ENCODE assay signal across 11 cellular contexts in the genomic region with DNA sequence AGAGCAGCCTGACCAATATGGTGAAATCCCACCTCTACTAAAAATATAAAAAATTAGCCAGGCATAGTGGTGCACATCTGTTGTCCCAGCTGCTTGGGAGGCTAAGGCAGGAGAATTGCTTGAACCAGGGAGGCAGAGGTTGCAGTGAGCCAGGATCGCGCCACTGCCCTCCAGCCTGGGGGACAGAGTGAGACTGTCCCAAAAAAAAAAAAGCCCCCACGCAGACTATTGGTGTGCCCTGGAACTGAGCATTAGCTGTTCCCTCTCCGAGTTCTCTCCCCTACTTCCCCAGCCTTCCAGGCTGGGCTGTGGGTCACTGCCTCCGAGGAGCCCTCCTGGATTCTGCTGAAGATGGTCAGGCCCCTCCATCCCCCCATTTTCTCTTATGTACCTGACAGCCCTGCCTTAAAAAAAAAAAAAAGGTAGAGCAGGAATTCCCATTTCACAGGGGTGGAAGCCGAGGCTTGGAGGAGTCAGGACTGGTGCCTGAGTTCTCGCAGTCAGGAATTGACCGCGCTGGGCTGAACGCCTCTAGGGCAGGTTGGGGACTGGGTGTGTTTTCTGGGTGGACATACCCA. TPM values are rescaled to one million over a fixed set of nuclear protein-coding genes. Genes with fewer than 3 reads are reported as not detected.
A peak's percentile ranks its signal among the peaks of the same experiment; 100 is the strongest.
DNase-seq lines count a peak whose midpoint lies in the region; ATAC-seq and TF ChIP-seq lines count a peak whose summit lies in the region.
"Had no signal": no experiment of that assay in that cellular context is flagged by ENCODE, and none has a peak within 500 bp of the region (broad histone marks: within the 10 kb centered on the region; RNA-seq: fewer than 3 reads in every experiment).

No MANE protein-coding gene starts in this region.

- H3K36me3 ChIP-seq in upper lobe of right lung: no peaks in the 10 kb centered on the region

- H3K4me3 Mint-ChIP-seq in natural killer cell treated with Interleukin-12 subunit alpha and Interleukin-12 subunit beta and Interleukin-15 and Interleukin-18, amount 100 ng/mL, for 72 hours: peak overlapping the region; percentile 17
- H3K4me3 Mint-ChIP-seq in natural killer cell (no peak overlapping the region), immature natural killer cell (peak overlapping the region in 4 of 5 donors; percentile 33 to 55 (median 52))

- no peak overlapping the region for H3K27ac Mint-ChIP-seq in natural killer cell treated with Interleukin-12 subunit alpha and Interleukin-12 subunit beta and Interleukin-15 and Interleukin-18, amount 100 ng/mL, for 72 hours
- H3K27ac Mint-ChIP-seq in natural killer cell: peak overlapping the region in 1 of 2 donors; percentile 8
- H3K27ac Mint-ChIP-seq in immature natural killer cell: peak overlapping the region in 1 of 6 donors; percentile 64

- peaks cover 21 to 27% of the 10 kb centered on the region in 2 donors for H3K4me1 Mint-ChIP-seq in natural killer cell treated with Interleukin-12 subunit alpha and Interleukin-12 subunit beta and Interleukin-15 and Interleukin-18, amount 100 ng/mL, for 72 hours (ENCODE audit: low read depth in 2 of 2)
- H3K4me1 Mint-ChIP-seq in natural killer cell: peaks cover 25 to 35% of the 10 kb centered on the region in 2 donors
- H3K4me1 Mint-ChIP-seq in immature natural killer cell: peaks cover 35 to 50% of the 10 kb centered on the region in 2 donors

- ATAC-seq in natural killer cell treated with Interleukin-12 subunit alpha and Interleukin-12 subunit beta and Interleukin-15 and Interleukin-18, amount 100 ng/mL, for 72 hours: no peak
- ATAC-seq in natural killer cell: no peak
- no peak for ATAC-seq in upper lobe of right lung
- ATAC-seq in GM19328 (IDR thresholded peaks at IDR 0.05; ENCODE audit: unreplicated experiment): no peak
- ATAC-seq: GM12878, right cardiac atrium had no signal

- H3K9me3 ChIP-seq in upper lobe of right lung: no peaks in the 10 kb centered on the region
- H3K9me3 ChIP-seq: BE2C had no signal

- no peaks in the 10 kb centered on the region for H3K36me3 Mint-ChIP-seq in natural killer cell treated with Interleukin-12 subunit alpha and Interleukin-12 subunit beta and Interleukin-15 and Interleukin-18, amount 100 ng/mL, for 72 hours
- H3K36me3 Mint-ChIP-seq in natural killer cell (no peaks in the 10 kb centered on the region), immature natural killer cell (peaks cover 0 to 4% (median 0%) of the 10 kb centered on the region in 3 donors)

- intact Hi-C loops in natural killer cell (cut with micrococcal nuclease): no loop called here
- intact Hi-C loops in upper lobe of right lung (cut with DNase I): no loop called here

- DNase-seq in natural killer cell treated with Interleukin-12 subunit alpha and Interleukin-12 subunit beta and Interleukin-15 and Interleukin-18, amount 100 ng/mL, for 72 hours (ENCODE audit: low spot score): no peak
- DNase-seq in natural killer cell (no peak), immature natural killer cell (no peak), upper lobe of right lung (no peak), nucleus accumbens (lab: John Stamatoyannopoulos, UW) (no peak)
- DNase-seq: activated effector memory CD4-positive, alpha-beta T cell treated with Interleukin-2 at 50 U/mL for 16 hours; BE2C; NCI-H226 had no signal

- peak overlapping the region; percentile 63 for H3K27ac ChIP-seq in upper lobe of right lung

- H3K4me1 ChIP-seq in upper lobe of right lung: peaks cover 28% of the 10 kb centered on the region

- TF ChIP-seq CTCF in natural killer cell (IDR thresholded peaks at IDR 0.05): no peak
- TF ChIP-seq CTCF in upper lobe of right lung (IDR thresholded peaks at IDR 0.05): no peak

- no peak overlapping the region for H3K4me3 ChIP-seq in upper lobe of right lung

- no peaks in the 10 kb centered on the region for H3K9me3 Mint-ChIP-seq in natural killer cell treated with Interleukin-12 subunit alpha and Interleukin-12 subunit beta and Interleukin-15 and Interleukin-18, amount 100 ng/mL, for 72 hours
- H3K9me3 Mint-ChIP-seq in natural killer cell: no peaks in the 10 kb centered on the region
- no peaks in the 10 kb centered on the region for H3K9me3 Mint-ChIP-seq in immature natural killer cell

- H3K27me3 Mint-ChIP-seq in natural killer cell treated with Interleukin-12 subunit alpha and Interleukin-12 subunit beta and Interleukin-15 and Interleukin-18, amount 100 ng/mL, for 72 hours: no peaks in the 10 kb centered on the region
- no peaks in the 10 kb centered on the region for H3K27me3 Mint-ChIP-seq in natural killer cell (ENCODE audit: low read depth in 2 of 2)
- H3K27me3 Mint-ChIP-seq in immature natural killer cell (ENCODE audit: low read depth in 3 of 3): peaks cover 6 to 17% (median 7%) of the 10 kb centered on the region in 3 donors

- H3K27me3 ChIP-seq in upper lobe of right lung: no peaks in the 10 kb centered on the region
- H3K27me3 ChIP-seq: BE2C had no signal

RNA-seq across cellular contexts. Expression of gene ADAT3, which starts 1.9 kb away (rescaled TPM):
- total RNA-seq in natural killer cell treated with Interleukin-12 subunit alpha and Interleukin-12 subunit beta and Interleukin-15 and Interleukin-18, amount 100 ng/mL, for 72 hours: 10 to 100 TPM in 1 of 2 donors, 1 to 10 TPM in 1; 7.5 to 13.3 TPM
- total RNA-seq in natural killer cell (10 to 100 TPM; 13.0 to 20.9 (median 13.1) TPM), upper lobe of right lung (6.3 TPM)
- polyA plus RNA-seq in immature natural killer cell: 10 to 100 TPM in 1 of 3 donors, 1 to 10 TPM in 2; 2.1 to 10.0 (median 4.3) TPM

RNA-seq across cellular contexts. Expression of gene SCAMP4, which starts 1.9 kb away (rescaled TPM):
- total RNA-seq in natural killer cell treated with Interleukin-12 subunit alpha and Interleukin-12 subunit beta and Interleukin-15 and Interleukin-18, amount 100 ng/mL, for 72 hours: 10 to 100 TPM; 34.8 to 66.2 TPM
- total RNA-seq in natural killer cell: 10 to 100 TPM; 43.1 to 53.7 (median 46.9) TPM
- polyA plus RNA-seq in immature natural killer cell: 10 to 100 TPM in 2 of 3 donors, 1 to 10 TPM in 1; 7.6 to 31.9 (median 22.6) TPM
- 73.2 TPM for total RNA-seq in upper lobe of right lung

RNA-seq across cellular contexts. Expression of gene ABHD17A, which starts 21.8 kb away (rescaled TPM):
- 100 to 1,000 TPM; 127 to 132 TPM for total RNA-seq in natural killer cell treated with Interleukin-12 subunit alpha and Interleukin-12 subunit beta and Interleukin-15 and Interleukin-18, amount 100 ng/mL, for 72 hours
- total RNA-seq in natural killer cell (100 to 1,000 TPM; 554 to 652 (median 608) TPM), upper lobe of right lung (76.1 TPM)
- 100 to 1,000 TPM; 652 to 783 (median 741) TPM for polyA plus RNA-seq in immature natural killer cell

RNA-seq across cellular contexts. Expression of gene CSNK1G2, which starts 33.9 kb away (rescaled TPM):
- 100 to 1,000 TPM in 1 of 2 donors, 10 to 100 TPM in 1; 57.5 to 103 TPM for total RNA-seq in natural killer cell treated with Interleukin-12 subunit alpha and Interleukin-12 subunit beta and Interleukin-15 and Interleukin-18, amount 100 ng/mL, for 72 hours
- 100 to 1,000 TPM; 138 to 143 (median 139) TPM for total RNA-seq in natural killer cell
- polyA plus RNA-seq in immature natural killer cell: 10 to 100 TPM; 18.0 to 35.4 (median 21.8) TPM
- total RNA-seq in upper lobe of right lung: 60.6 TPM

RNA-seq across cellular contexts. Expression of gene KLF16, which starts 43.7 kb away (rescaled TPM):
- 10 to 100 TPM; 18.0 to 49.8 TPM for total RNA-seq in natural killer cell treated with Interleukin-12 subunit alpha and Interleukin-12 subunit beta and Interleukin-15 and Interleukin-18, amount 100 ng/mL, for 72 hours
- total RNA-seq in natural killer cell (10 to 100 TPM; 29.1 to 38.4 (median 34.8) TPM), upper lobe of right lung (28.0 TPM)
- polyA plus RNA-seq in immature natural killer cell: under 1 TPM; 0.12 to 0.55 (median 0.49) TPM
